Comparison of ENCODE assay signal across 1 cellular context in genomic region chr4:76011700-76012387, GRCh38.
TF ChIP-seq lines count a peak whose summit lies in the region.

No MANE protein-coding gene starts in this region.

TF ChIP-seq in GM12878, 131 proteins besides CTCF, POLR2A, EP300 and RAD21 (continues in another document):
- TF ChIP-seq MTA2 (IDR thresholded peaks at IDR 0.05; ENCODE audit: low read depth) (peak; percentile 60; the same call in 1 of the 2 replicates), ASH2L (IDR thresholded peaks at IDR 0.05; ENCODE audit: borderline replicate concordance, low read depth) (no peak), FOS (IDR thresholded peaks at IDR 0.05; ENCODE audit: borderline replicate concordance, extremely low read depth, insufficient read length) (no peak), RBBP5 (conservative IDR thresholded peaks at IDR 0.05) (no peak), MAX (IDR thresholded peaks at IDR 0.05; ENCODE audit: low read depth, low read length) (no peak), RUNX3 (IDR thresholded peaks at IDR 0.05; ENCODE audit: low read length) (peak; percentile 34; the same call in 1 of the 2 replicates), CREB1 (IDR thresholded peaks at IDR 0.05; ENCODE audit: low read depth) (no peak), BRCA1 (IDR thresholded peaks at IDR 0.05; ENCODE audit: low read depth, low read length) (no peak), YY1 (IDR thresholded peaks at IDR 0.05; ENCODE audit: low read depth, low read length) (no peak), ESRRA (IDR thresholded peaks at IDR 0.05; ENCODE audit: low read length) (no peak), SREBF1 (IDR thresholded peaks at IDR 0.05; ENCODE audit: low read length) (0 out of 2 replicates have a peak, but pooled peaks have one; percentile 11), KLF5 (IDR thresholded peaks at IDR 0.05; ENCODE audit: partially characterized antibody) (no peak), TCF3 (IDR thresholded peaks at IDR 0.05; ENCODE audit: borderline replicate concordance, insufficient read depth, low read depth, low read length) (peak; percentile 58; the same call in 1 of the 2 replicates), MEF2A (IDR thresholded peaks at IDR 0.05; ENCODE audit: insufficient read depth, low read depth, low read length) (peak; percentile 55; the same call in 1 of the 2 replicates), HDGF (IDR thresholded peaks at IDR 0.05) (no peak), TBL1XR1 (IDR thresholded peaks at IDR 0.05; ENCODE audit: low read depth, low read length) (no peak), RAD51 (IDR thresholded peaks at IDR 0.05) (no peak), BCLAF1 (IDR thresholded peaks at IDR 0.05) (no peak), PML (IDR thresholded peaks at IDR 0.05; ENCODE audit: low read length) (peak; percentile 71; the same call in 1 of the 2 replicates), MYC (IDR thresholded peaks at IDR 0.05; ENCODE audit: insufficient read depth, insufficient read length, insufficient replicate concordance, low read length, severe bottlenecking) (no peak), HDAC2 (IDR thresholded peaks at IDR 0.05) (no peak), MEF2B (IDR thresholded peaks at IDR 0.05; ENCODE audit: partially characterized antibody, poor library complexity, severe bottlenecking) (no peak), SMC3 (IDR thresholded peaks at IDR 0.05; ENCODE audit: borderline replicate concordance, low read length) (no peak), CHD4 (IDR thresholded peaks at IDR 0.05) (no peak), SP1 (IDR thresholded peaks at IDR 0.05; ENCODE audit: low read depth, low read length) (no peak), GATAD2B (conservative IDR thresholded peaks at IDR 0.05; ENCODE audit: low read depth) (peak; percentile 64), ZNF622 (IDR thresholded peaks at IDR 0.05) (no peak), HDAC6 (IDR thresholded peaks at IDR 0.05; ENCODE audit: unreplicated experiment) (no peak), EZH2 (IDR thresholded peaks at IDR 0.05; ENCODE audit: borderline replicate concordance, control insufficient read depth, low read depth, low read length) (no peak), MTA3 (IDR thresholded peaks at IDR 0.05; ENCODE audit: borderline replicate concordance, low read length) (peak; percentile 64; the same call in 1 of the 2 replicates), PAX8 (IDR thresholded peaks at IDR 0.05) (no peak), LARP7 (IDR thresholded peaks at IDR 0.05) (no peak), E2F8 (IDR thresholded peaks at IDR 0.05; ENCODE audit: low read depth, partially characterized antibody) (no peak)
- TF ChIP-seq, protein P1, sequence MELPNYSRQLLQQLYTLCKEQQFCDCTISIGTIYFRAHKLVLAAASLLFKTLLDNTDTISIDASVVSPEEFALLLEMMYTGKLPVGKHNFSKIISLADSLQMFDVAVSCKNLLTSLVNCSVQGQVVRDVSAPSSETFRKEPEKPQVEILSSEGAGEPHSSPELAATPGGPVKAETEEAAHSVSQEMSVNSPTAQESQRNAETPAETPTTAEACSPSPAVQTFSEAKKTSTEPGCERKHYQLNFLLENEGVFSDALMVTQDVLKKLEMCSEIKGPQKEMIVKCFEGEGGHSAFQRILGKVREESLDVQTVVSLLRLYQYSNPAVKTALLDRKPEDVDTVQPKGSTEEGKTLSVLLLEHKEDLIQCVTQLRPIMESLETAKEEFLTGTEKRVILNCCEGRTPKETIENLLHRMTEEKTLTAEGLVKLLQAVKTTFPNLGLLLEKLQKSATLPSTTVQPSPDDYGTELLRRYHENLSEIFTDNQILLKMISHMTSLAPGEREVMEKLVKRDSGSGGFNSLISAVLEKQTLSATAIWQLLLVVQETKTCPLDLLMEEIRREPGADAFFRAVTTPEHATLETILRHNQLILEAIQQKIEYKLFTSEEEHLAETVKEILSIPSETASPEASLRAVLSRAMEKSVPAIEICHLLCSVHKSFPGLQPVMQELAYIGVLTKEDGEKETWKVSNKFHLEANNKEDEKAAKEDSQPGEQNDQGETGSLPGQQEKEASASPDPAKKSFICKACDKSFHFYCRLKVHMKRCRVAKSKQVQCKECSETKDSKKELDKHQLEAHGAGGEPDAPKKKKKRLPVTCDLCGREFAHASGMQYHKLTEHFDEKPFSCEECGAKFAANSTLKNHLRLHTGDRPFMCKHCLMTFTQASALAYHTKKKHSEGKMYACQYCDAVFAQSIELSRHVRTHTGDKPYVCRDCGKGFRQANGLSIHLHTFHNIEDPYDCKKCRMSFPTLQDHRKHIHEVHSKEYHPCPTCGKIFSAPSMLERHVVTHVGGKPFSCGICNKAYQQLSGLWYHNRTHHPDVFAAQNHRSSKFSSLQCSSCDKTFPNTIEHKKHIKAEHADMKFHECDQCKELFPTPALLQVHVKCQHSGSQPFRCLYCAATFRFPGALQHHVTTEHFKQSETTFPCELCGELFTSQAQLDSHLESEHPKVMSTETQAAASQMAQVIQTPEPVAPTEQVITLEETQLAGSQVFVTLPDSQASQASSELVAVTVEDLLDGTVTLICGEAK (IDR thresholded peaks at IDR 0.05; ENCODE audit: borderline replicate concordance), result no peak
- TF ChIP-seq, protein P2, sequence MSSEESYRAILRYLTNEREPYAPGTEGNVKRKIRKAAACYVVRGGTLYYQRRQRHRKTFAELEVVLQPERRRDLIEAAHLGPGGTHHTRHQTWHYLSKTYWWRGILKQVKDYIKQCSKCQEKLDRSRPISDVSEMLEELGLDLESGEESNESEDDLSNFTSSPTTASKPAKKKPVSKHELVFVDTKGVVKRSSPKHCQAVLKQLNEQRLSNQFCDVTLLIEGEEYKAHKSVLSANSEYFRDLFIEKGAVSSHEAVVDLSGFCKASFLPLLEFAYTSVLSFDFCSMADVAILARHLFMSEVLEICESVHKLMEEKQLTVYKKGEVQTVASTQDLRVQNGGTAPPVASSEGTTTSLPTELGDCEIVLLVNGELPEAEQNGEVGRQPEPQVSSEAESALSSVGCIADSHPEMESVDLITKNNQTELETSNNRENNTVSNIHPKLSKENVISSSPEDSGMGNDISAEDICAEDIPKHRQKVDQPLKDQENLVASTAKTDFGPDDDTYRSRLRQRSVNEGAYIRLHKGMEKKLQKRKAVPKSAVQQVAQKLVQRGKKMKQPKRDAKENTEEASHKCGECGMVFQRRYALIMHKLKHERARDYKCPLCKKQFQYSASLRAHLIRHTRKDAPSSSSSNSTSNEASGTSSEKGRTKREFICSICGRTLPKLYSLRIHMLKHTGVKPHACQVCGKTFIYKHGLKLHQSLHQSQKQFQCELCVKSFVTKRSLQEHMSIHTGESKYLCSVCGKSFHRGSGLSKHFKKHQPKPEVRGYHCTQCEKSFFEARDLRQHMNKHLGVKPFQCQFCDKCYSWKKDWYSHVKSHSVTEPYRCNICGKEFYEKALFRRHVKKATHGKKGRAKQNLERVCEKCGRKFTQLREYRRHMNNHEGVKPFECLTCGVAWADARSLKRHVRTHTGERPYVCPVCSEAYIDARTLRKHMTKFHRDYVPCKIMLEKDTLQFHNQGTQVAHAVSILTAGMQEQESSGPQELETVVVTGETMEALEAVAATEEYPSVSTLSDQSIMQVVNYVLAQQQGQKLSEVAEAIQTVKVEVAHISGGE (CRISPR knock-in tag; IDR thresholded peaks at IDR 0.05), result no peak
- TF ChIP-seq, protein P3, sequence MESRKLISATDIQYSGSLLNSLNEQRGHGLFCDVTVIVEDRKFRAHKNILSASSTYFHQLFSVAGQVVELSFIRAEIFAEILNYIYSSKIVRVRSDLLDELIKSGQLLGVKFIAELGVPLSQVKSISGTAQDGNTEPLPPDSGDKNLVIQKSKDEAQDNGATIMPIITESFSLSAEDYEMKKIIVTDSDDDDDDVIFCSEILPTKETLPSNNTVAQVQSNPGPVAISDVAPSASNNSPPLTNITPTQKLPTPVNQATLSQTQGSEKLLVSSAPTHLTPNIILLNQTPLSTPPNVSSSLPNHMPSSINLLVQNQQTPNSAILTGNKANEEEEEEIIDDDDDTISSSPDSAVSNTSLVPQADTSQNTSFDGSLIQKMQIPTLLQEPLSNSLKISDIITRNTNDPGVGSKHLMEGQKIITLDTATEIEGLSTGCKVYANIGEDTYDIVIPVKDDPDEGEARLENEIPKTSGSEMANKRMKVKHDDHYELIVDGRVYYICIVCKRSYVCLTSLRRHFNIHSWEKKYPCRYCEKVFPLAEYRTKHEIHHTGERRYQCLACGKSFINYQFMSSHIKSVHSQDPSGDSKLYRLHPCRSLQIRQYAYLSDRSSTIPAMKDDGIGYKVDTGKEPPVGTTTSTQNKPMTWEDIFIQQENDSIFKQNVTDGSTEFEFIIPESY (IDR thresholded peaks at IDR 0.05), result no peak
- TF ChIP-seq, protein P4, sequence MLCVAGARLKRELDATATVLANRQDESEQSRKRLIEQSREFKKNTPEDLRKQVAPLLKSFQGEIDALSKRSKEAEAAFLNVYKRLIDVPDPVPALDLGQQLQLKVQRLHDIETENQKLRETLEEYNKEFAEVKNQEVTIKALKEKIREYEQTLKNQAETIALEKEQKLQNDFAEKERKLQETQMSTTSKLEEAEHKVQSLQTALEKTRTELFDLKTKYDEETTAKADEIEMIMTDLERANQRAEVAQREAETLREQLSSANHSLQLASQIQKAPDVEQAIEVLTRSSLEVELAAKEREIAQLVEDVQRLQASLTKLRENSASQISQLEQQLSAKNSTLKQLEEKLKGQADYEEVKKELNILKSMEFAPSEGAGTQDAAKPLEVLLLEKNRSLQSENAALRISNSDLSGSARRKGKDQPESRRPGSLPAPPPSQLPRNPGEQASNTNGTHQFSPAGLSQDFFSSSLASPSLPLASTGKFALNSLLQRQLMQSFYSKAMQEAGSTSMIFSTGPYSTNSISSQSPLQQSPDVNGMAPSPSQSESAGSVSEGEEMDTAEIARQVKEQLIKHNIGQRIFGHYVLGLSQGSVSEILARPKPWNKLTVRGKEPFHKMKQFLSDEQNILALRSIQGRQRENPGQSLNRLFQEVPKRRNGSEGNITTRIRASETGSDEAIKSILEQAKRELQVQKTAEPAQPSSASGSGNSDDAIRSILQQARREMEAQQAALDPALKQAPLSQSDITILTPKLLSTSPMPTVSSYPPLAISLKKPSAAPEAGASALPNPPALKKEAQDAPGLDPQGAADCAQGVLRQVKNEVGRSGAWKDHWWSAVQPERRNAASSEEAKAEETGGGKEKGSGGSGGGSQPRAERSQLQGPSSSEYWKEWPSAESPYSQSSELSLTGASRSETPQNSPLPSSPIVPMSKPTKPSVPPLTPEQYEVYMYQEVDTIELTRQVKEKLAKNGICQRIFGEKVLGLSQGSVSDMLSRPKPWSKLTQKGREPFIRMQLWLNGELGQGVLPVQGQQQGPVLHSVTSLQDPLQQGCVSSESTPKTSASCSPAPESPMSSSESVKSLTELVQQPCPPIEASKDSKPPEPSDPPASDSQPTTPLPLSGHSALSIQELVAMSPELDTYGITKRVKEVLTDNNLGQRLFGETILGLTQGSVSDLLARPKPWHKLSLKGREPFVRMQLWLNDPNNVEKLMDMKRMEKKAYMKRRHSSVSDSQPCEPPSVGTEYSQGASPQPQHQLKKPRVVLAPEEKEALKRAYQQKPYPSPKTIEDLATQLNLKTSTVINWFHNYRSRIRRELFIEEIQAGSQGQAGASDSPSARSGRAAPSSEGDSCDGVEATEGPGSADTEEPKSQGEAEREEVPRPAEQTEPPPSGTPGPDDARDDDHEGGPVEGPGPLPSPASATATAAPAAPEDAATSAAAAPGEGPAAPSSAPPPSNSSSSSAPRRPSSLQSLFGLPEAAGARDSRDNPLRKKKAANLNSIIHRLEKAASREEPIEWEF (IDR thresholded peaks at IDR 0.05; ENCODE audit: insufficient replicate concordance, low read depth, low read length), result no peak
- TF ChIP-seq, protein P5, sequence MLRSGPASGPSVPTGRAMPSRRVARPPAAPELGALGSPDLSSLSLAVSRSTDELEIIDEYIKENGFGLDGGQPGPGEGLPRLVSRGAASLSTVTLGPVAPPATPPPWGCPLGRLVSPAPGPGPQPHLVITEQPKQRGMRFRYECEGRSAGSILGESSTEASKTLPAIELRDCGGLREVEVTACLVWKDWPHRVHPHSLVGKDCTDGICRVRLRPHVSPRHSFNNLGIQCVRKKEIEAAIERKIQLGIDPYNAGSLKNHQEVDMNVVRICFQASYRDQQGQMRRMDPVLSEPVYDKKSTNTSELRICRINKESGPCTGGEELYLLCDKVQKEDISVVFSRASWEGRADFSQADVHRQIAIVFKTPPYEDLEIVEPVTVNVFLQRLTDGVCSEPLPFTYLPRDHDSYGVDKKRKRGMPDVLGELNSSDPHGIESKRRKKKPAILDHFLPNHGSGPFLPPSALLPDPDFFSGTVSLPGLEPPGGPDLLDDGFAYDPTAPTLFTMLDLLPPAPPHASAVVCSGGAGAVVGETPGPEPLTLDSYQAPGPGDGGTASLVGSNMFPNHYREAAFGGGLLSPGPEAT (IDR thresholded peaks at IDR 0.05; ENCODE audit: low read depth), result peak; percentile 82
